ENCODE assay signal across 26 cellular contexts in genomic region chr4:174380699-174381098, GRCh38.
"Had no signal": no experiment of that assay in that cellular context is flagged by ENCODE, and none has a peak within 500 bp of the region (broad histone marks: within the 10 kb centered on the region; RNA-seq: fewer than 3 reads in every experiment).

No MANE protein-coding gene starts in this region.

- ATAC-seq: activated CD4-positive, alpha-beta T cell treated with anti-CD3 and anti-CD28 coated beads for 36 hours; activated T-cell treated with anti-CD3 and anti-CD28 coated beads, Interleukin-2, amount 50 U/mL, for 72 hours; Panc1; Right ventricle myocardium inferior; T-cell had no signal

- H3K9me3 ChIP-seq: adrenal gland had no signal

- H3K4me3 Mint-ChIP-seq: activated CD4-positive, alpha-beta memory T cell treated with anti-CD3 and anti-CD28 coated beads, Interleukin-2, amount 10 ng/mL, durations not matched to agents 7 days and 5 days; activated CD4-positive, alpha-beta T cell treated with anti-CD3 and anti-CD28 coated beads for 36 hours; activated naive CD8-positive, alpha-beta T cell treated with anti-CD3 and anti-CD28 coated beads, Interleukin-2, amount 10 ng/mL, durations not matched to agents 7 days and 5 days; activated T-cell treated with anti-CD3 and anti-CD28 coated beads, Interleukin-2, amount 50 U/mL, for 72 hours; T-cell had no signal

- DNase-seq: activated CD4-positive, alpha-beta memory T cell treated with anti-CD3 and anti-CD28 coated beads, Interleukin-2, amount 10 ng/mL, durations not matched to agents 7 days and 5 days; activated CD4-positive, alpha-beta T cell treated with anti-CD3 and anti-CD28 coated beads for 36 hours; activated CD4-positive, alpha-beta T cell treated with anti-CD3 and anti-CD28 coated beads, Interleukin-2, amount 50 U/mL, for 1 hour; activated CD4-positive, CD25-positive, alpha-beta regulatory T cell; activated CD8-positive, alpha-beta memory T cell treated with anti-CD3 and anti-CD28 coated beads, Interleukin-2, amount 50 U/mL, for 4 hours; activated naive CD4-positive, alpha-beta T cell treated with anti-CD3 and anti-CD28 coated beads, Interleukin-2, amount 50 U/mL, for 16 hours; activated naive CD8-positive, alpha-beta T cell treated with anti-CD3 and anti-CD28 coated beads, Interleukin-2, amount 10 ng/mL, durations not matched to agents 7 days and 5 days; activated T-cell treated with anti-CD3 and anti-CD28 coated beads, Interleukin-2, amount 50 U/mL, for 72 hours; adrenal gland; anterior cingulate cortex; cerebellar nuclear complex; NCI-H1105 treated with DMSO at 0.1 percent for 48 hours; NCI-H1436 treated with DMSO at 0.1 percent for 48 hours; NCI-H187; NCI-H2081; NCI-H510A treated with DMSO at 0.1 percent for 48 hours; NK-92 treated with Interleukin-12 subunit alpha and Interleukin-12 subunit beta, amount 100 ng/mL, for 24 hours; OCI-M1; RPMI8226; T-cell; T-helper 2 cell; T1000 had no signal

- H3K9me3 Mint-ChIP-seq: activated CD4-positive, alpha-beta memory T cell treated with anti-CD3 and anti-CD28 coated beads, Interleukin-2, amount 10 ng/mL, durations not matched to agents 7 days and 5 days; activated naive CD8-positive, alpha-beta T cell treated with anti-CD3 and anti-CD28 coated beads, Interleukin-2, amount 10 ng/mL, durations not matched to agents 7 days and 5 days; activated T-cell treated with anti-CD3 and anti-CD28 coated beads, Interleukin-2, amount 50 U/mL, for 72 hours; T-cell had no signal

- H3K4me1 ChIP-seq: adrenal gland had no signal

- H3K27ac Mint-ChIP-seq: activated CD4-positive, alpha-beta memory T cell treated with anti-CD3 and anti-CD28 coated beads, Interleukin-2, amount 10 ng/mL, durations not matched to agents 7 days and 5 days; activated CD4-positive, alpha-beta T cell treated with anti-CD3 and anti-CD28 coated beads for 36 hours; activated naive CD8-positive, alpha-beta T cell treated with anti-CD3 and anti-CD28 coated beads, Interleukin-2, amount 10 ng/mL, durations not matched to agents 7 days and 5 days; activated T-cell treated with anti-CD3 and anti-CD28 coated beads, Interleukin-2, amount 50 U/mL, for 72 hours; T-cell had no signal

- H3K4me3 ChIP-seq: adrenal gland, SK-N-MC had no signal

- H3K4me1 Mint-ChIP-seq: activated CD4-positive, alpha-beta memory T cell treated with anti-CD3 and anti-CD28 coated beads, Interleukin-2, amount 10 ng/mL, durations not matched to agents 7 days and 5 days; activated CD4-positive, alpha-beta T cell treated with anti-CD3 and anti-CD28 coated beads for 36 hours; activated naive CD8-positive, alpha-beta T cell treated with anti-CD3 and anti-CD28 coated beads, Interleukin-2, amount 10 ng/mL, durations not matched to agents 7 days and 5 days; T-cell had no signal

- H3K36me3 Mint-ChIP-seq: activated naive CD8-positive, alpha-beta T cell treated with anti-CD3 and anti-CD28 coated beads, Interleukin-2, amount 10 ng/mL, durations not matched to agents 7 days and 5 days; T-cell had no signal

- H3K27ac ChIP-seq: adrenal gland, SK-N-MC had no signal

- FAIRE-seq: TTC549 had no signal

- H3K27me3 ChIP-seq: adrenal gland had no signal

- H3K36me3 ChIP-seq: adrenal gland had no signal
